In genomic region chr17:32610943-32611342, GRCh38 we compare ENCODE assay signal across 14 cellular contexts.
"Had no signal": no experiment of that assay in that cellular context is flagged by ENCODE, and none has a peak within 500 bp of the region (broad histone marks: within the 10 kb centered on the region; RNA-seq: fewer than 3 reads in every experiment).

No MANE protein-coding gene starts in this region.

- H3K27ac Mint-ChIP-seq: mesothelial cell of epicardium; natural killer cell; stimulated activated naive B cell treated with anti-CD40 and anti-IgM and Interleukin-4, amounts not matched to agents 10 μg/mL and 1 μg/mL and 100 μg/mL, for 72 hours; stimulated activated naive CD8-positive, alpha-beta T cell treated with anti-CD3 and anti-CD28 coated beads, Interleukin-15, amount 100 ng/mL, for 72 hours had no signal

- DNase-seq: effector CD4-positive, alpha-beta T cell; gastrocnemius medialis; heart right ventricle; islet precursor cell; natural killer cell; sigmoid colon; stimulated activated CD4-positive, alpha-beta T cell treated with anti-CD3 and anti-CD28 coated beads, Interleukin-2, amount 100 ng/mL, for 24 hours; stimulated activated CD4-positive, alpha-beta T cell treated with anti-CD3 and anti-CD28 coated beads, Interleukin-4, amount 100 ng/mL, for 4 hours; stimulated activated naive B cell treated with anti-CD40 and anti-IgM and Interleukin-4, amounts not matched to agents 10 μg/mL and 1 μg/mL and 100 μg/mL, for 72 hours; stimulated activated naive CD8-positive, alpha-beta T cell treated with anti-CD3 and anti-CD28 coated beads, Interleukin-15, amount 100 ng/mL, for 72 hours; trophoblast cell had no signal

- H3K4me3 Mint-ChIP-seq: mesothelial cell of epicardium; natural killer cell; neural crest cell; stimulated activated naive B cell treated with anti-CD40 and anti-IgM and Interleukin-4, amounts not matched to agents 10 μg/mL and 1 μg/mL and 100 μg/mL, for 72 hours; stimulated activated naive CD8-positive, alpha-beta T cell treated with anti-CD3 and anti-CD28 coated beads, Interleukin-15, amount 100 ng/mL, for 72 hours had no signal

- ATAC-seq: gastrocnemius medialis; heart right ventricle; left lobe of liver; natural killer cell; stimulated activated naive B cell treated with anti-CD40 and anti-IgM and Interleukin-4, amounts not matched to agents 10 μg/mL and 1 μg/mL and 100 μg/mL, for 72 hours; stimulated activated naive CD8-positive, alpha-beta T cell treated with anti-CD3 and anti-CD28 coated beads, Interleukin-15, amount 100 ng/mL, for 72 hours had no signal

- H3K9me3 Mint-ChIP-seq: natural killer cell; neural crest cell; stimulated activated naive B cell treated with anti-CD40 and anti-IgM and Interleukin-4, amounts not matched to agents 10 μg/mL and 1 μg/mL and 100 μg/mL, for 72 hours; stimulated activated naive CD8-positive, alpha-beta T cell treated with anti-CD3 and anti-CD28 coated beads, Interleukin-15, amount 100 ng/mL, for 72 hours had no signal

- H3K27me3 Mint-ChIP-seq: stimulated activated naive CD8-positive, alpha-beta T cell treated with anti-CD3 and anti-CD28 coated beads, Interleukin-15, amount 100 ng/mL, for 72 hours had no signal

- H3K4me1 Mint-ChIP-seq: mesothelial cell of epicardium, neural crest cell had no signal

- H3K36me3 Mint-ChIP-seq: natural killer cell; stimulated activated naive B cell treated with anti-CD40 and anti-IgM and Interleukin-4, amounts not matched to agents 10 μg/mL and 1 μg/mL and 100 μg/mL, for 72 hours had no signal
